Comparison of ENCODE assay signal across 1 cellular context in the genomic region with DNA sequence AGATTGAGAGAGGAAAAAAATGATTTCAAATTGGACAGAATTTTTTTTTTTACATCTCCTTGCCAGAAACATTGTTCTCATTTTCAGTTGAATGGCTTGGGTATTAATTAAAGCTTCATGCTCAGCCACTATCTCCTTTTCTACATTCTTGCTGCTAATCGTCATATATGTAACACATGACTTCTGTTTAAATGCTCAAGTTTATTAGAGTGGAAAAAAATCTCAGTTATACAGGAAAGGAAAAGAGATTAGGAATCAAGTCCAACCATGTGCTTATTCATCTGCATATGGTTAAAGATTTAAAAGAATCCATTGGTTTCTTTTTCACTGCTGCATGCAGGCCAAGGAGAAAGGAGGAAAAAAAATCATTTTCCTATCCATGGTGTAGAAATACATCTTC.
TF ChIP-seq lines count a peak whose summit lies in the region.

No MANE protein-coding gene starts in this region.

TF ChIP-seq in SK-N-SH treated with all-trans-retinoic acid at 6 μM for 48 hours, 23 proteins besides CTCF, POLR2A, EP300 and RAD21 (continued from another document):
- TF ChIP-seq, protein P1, sequence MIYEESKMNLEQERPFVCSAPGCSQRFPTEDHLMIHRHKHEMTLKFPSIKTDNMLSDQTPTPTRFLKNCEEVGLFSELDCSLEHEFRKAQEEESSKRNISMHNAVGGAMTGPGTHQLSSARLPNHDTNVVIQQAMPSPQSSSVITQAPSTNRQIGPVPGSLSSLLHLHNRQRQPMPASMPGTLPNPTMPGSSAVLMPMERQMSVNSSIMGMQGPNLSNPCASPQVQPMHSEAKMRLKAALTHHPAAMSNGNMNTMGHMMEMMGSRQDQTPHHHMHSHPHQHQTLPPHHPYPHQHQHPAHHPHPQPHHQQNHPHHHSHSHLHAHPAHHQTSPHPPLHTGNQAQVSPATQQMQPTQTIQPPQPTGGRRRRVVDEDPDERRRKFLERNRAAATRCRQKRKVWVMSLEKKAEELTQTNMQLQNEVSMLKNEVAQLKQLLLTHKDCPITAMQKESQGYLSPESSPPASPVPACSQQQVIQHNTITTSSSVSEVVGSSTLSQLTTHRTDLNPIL (CRISPR knock-in tag; IDR thresholded peaks at IDR 0.05; ENCODE audit: low read depth), result no peak
- TF ChIP-seq ZNF70 (CRISPR knock-in tag; IDR thresholded peaks at IDR 0.05) (no peak), ZNF8 (CRISPR knock-in tag; IDR thresholded peaks at IDR 0.05) (no peak), ZNF565 (CRISPR knock-in tag; conservative IDR thresholded peaks at IDR 0.05; ENCODE audit: low read depth) (no peak), GLIS3 (CRISPR knock-in tag; IDR thresholded peaks at IDR 0.05) (no peak), OSR1 (CRISPR knock-in tag; IDR thresholded peaks at IDR 0.05) (no peak)
- TF ChIP-seq, protein P2, sequence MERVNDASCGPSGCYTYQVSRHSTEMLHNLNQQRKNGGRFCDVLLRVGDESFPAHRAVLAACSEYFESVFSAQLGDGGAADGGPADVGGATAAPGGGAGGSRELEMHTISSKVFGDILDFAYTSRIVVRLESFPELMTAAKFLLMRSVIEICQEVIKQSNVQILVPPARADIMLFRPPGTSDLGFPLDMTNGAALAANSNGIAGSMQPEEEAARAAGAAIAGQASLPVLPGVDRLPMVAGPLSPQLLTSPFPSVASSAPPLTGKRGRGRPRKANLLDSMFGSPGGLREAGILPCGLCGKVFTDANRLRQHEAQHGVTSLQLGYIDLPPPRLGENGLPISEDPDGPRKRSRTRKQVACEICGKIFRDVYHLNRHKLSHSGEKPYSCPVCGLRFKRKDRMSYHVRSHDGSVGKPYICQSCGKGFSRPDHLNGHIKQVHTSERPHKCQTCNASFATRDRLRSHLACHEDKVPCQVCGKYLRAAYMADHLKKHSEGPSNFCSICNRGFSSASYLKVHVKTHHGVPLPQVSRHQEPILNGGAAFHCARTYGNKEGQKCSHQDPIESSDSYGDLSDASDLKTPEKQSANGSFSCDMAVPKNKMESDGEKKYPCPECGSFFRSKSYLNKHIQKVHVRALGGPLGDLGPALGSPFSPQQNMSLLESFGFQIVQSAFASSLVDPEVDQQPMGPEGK (CRISPR knock-in tag; IDR thresholded peaks at IDR 0.05; ENCODE audit: borderline replicate concordance), result no peak
